ENCODE assay signal across 21 cellular contexts in the genomic region with DNA sequence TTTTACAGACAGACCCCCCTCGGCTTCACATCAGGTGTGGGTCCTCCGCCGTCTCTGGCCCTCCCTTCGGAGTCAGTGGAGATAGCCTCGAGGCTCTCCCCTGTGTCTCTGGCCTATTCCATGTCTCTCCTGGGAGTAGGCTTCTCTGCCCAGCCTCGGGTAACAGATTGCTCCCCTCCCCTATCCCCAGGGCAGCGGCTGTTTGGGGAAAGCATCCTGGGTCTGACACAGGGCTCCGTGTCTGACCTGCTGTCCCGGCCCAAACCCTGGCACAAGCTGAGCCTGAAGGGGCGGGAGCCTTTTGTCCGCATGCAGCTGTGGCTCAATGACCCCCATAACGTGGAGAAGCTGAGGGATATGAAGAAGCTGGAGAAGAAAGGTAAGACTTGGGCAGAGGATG.
"Had no signal": no experiment of that assay in that cellular context is flagged by ENCODE, and none has a peak within 500 bp of the region (broad histone marks: within the 10 kb centered on the region; RNA-seq: fewer than 3 reads in every experiment).

No MANE protein-coding gene starts in this region.

- H3K9ac ChIP-seq: KMS-11 had no signal

- H3K4me2 ChIP-seq: KMS-11 had no signal

- ATAC-seq: K562, Panc1, PC-3, SK-N-SH treated with all-trans-retinoic acid at 6 μM for 48 hours had no signal

- H3K4me3 ChIP-seq: K562 had no signal

- H3K27ac ChIP-seq: KMS-11, RWPE1 had no signal

- DNase-seq: Kasumi-1, MM.1S, NCI-H1092 treated with DMSO at 0.1 percent for 48 hours, NCI-H1436, NCI-H187, NCI-H2029, NCI-H2081 treated with DMSO at 0.1 percent for 48 hours, NCI-H2171, NCI-H226, NCI-H446, NCI-H510A, NCI-H524 treated with DMSO at 0.1 percent for 48 hours, NCI-H748 treated with DMSO at 0.1 percent for 48 hours, PC-3, SHP77, T-helper 1 cell had no signal
